1 cellular context compared by ENCODE assay signal in genomic region chr6:137218917-137219663, GRCh38.
TF ChIP-seq lines count a peak whose summit lies in the region.

Gene IFNGR1, minus strand, starts transcription at chr6:137219385. Its CDS starts 58 bp downstream, at chr6:137219327.

TF ChIP-seq in HepG2, 621 proteins besides CTCF, POLR2A, EP300 and RAD21 (continued from another document and continues in another):
- TF ChIP-seq CSRNP2 (CRISPR knock-in tag; conservative IDR thresholded peaks at IDR 0.05; ENCODE audit: low read depth) (no peak), THYN1 (CRISPR knock-in tag; IDR thresholded peaks at IDR 0.05; ENCODE audit: borderline replicate concordance, low read depth) (no peak), KDM6A (CRISPR knock-in tag; IDR thresholded peaks at IDR 0.05; ENCODE audit: low read depth) (peak; percentile 87), ZGPAT (CRISPR knock-in tag; IDR thresholded peaks at IDR 0.05) (peak; percentile 96), KDM2A (CRISPR knock-in tag; IDR thresholded peaks at IDR 0.05; ENCODE audit: borderline replicate concordance, low read depth) (peak; percentile 85; the same call in 1 of the 2 replicates), PAF1 (CRISPR knock-in tag; IDR thresholded peaks at IDR 0.05) (no peak), SNRNP70 (IDR thresholded peaks at IDR 0.05; ENCODE audit: low read depth, low read length) (no peak), SIN3B (IDR thresholded peaks at IDR 0.05; ENCODE audit: low read length) (peak; percentile 42; the same call in 1 of the 2 replicates), WIZ (CRISPR knock-in tag; IDR thresholded peaks at IDR 0.05) (no peak), ZNF451 (CRISPR knock-in tag; IDR thresholded peaks at IDR 0.05) (peak; percentile 27; the same call in 1 of the 2 replicates), GLI4 (CRISPR knock-in tag; IDR thresholded peaks at IDR 0.05; ENCODE audit: borderline replicate concordance) (peak; percentile 94), KLF6 (CRISPR knock-in tag; IDR thresholded peaks at IDR 0.05) (peak; percentile 87), FOXP1 (IDR thresholded peaks at IDR 0.05) (no peak), FOXP1 (CRISPR knock-in tag; IDR thresholded peaks at IDR 0.05) (no peak; the same call in 1 of the 2 replicates), RBM39 (IDR thresholded peaks at IDR 0.05; ENCODE audit: low read depth, low read length, poor library complexity, severe bottlenecking) (peak; percentile 96), CBX2 (IDR thresholded peaks at IDR 0.05; ENCODE audit: low read depth, low read length) (no peak), CBX2 (CRISPR knock-in tag; IDR thresholded peaks at IDR 0.05; ENCODE audit: low read depth) (0 out of 2 replicates have a peak, but pooled peaks have one; percentile 61), ZNF598 (CRISPR knock-in tag; IDR thresholded peaks at IDR 0.05; ENCODE audit: borderline replicate concordance) (peak; percentile 99), ZSCAN22 (CRISPR knock-in tag; IDR thresholded peaks at IDR 0.05) (no peak), EHMT2 (IDR thresholded peaks at IDR 0.05; ENCODE audit: borderline replicate concordance, low read depth, low read length) (no peak), DMAP1 (CRISPR knock-in tag; IDR thresholded peaks at IDR 0.05) (peak; percentile 95), ZNF816 (CRISPR knock-in tag; IDR thresholded peaks at IDR 0.05; ENCODE audit: borderline replicate concordance) (peak; percentile 95; the same call in 1 of the 2 replicates), ZNF556 (CRISPR knock-in tag; IDR thresholded peaks at IDR 0.05; ENCODE audit: borderline replicate concordance) (no peak; the same call in 1 of the 2 replicates), BCLAF1 (IDR thresholded peaks at IDR 0.05) (no peak), TAF15 (IDR thresholded peaks at IDR 0.05; ENCODE audit: low read depth, low read length, poor library complexity, severe bottlenecking) (no peak), MIER3 (CRISPR knock-in tag; IDR thresholded peaks at IDR 0.05; ENCODE audit: borderline replicate concordance) (peak; percentile 75; the same call in 1 of the 2 replicates), ARHGAP35 (CRISPR knock-in tag; IDR thresholded peaks at IDR 0.05; ENCODE audit: borderline replicate concordance) (0 out of 2 replicates have a peak, but pooled peaks have one; percentile 89), ZNF276 (CRISPR knock-in tag; IDR thresholded peaks at IDR 0.05; ENCODE audit: low read depth) (no peak; the same call in 1 of the 2 replicates), ZHX2 (IDR thresholded peaks at IDR 0.05; ENCODE audit: low read depth) (peak; percentile 70), ZHX2 (CRISPR knock-in tag; IDR thresholded peaks at IDR 0.05; ENCODE audit: borderline replicate concordance) (peak; percentile 93; the same call in 1 of the 2 replicates), SSRP1 (CRISPR knock-in tag; IDR thresholded peaks at IDR 0.05) (no peak), MEIS2 (CRISPR knock-in tag; IDR thresholded peaks at IDR 0.05) (peak; percentile 92), JUNB (CRISPR knock-in tag; IDR thresholded peaks at IDR 0.05; ENCODE audit: borderline replicate concordance) (no peak), ZNF772 (CRISPR knock-in tag; IDR thresholded peaks at IDR 0.05) (no peak; the same call in 1 of the 2 replicates), ZBTB37 (CRISPR knock-in tag; IDR thresholded peaks at IDR 0.05) (no peak), HNRNPUL1 (IDR thresholded peaks at IDR 0.05; ENCODE audit: low read depth, low read length) (0 out of 2 replicates have a peak, but pooled peaks have one; percentile 10), KLF15 (CRISPR knock-in tag; IDR thresholded peaks at IDR 0.05; ENCODE audit: borderline replicate concordance) (peak; percentile 79; the same call in 1 of the 2 replicates), SAFB2 (CRISPR knock-in tag; IDR thresholded peaks at IDR 0.05; ENCODE audit: borderline replicate concordance, low read depth) (peak; percentile 87; the same call in 1 of the 2 replicates), RARA (CRISPR knock-in tag; IDR thresholded peaks at IDR 0.05) (peak; percentile 83), RBM22 (optimal IDR thresholded peaks at IDR 0.05; ENCODE audit: low read length) (no peak), ZNF3 (CRISPR knock-in tag; IDR thresholded peaks at IDR 0.05) (no peak), ZBTB21 (CRISPR knock-in tag; IDR thresholded peaks at IDR 0.05) (0 out of 2 replicates have a peak, but pooled peaks have one; percentile 49), ZNF275 (CRISPR knock-in tag; IDR thresholded peaks at IDR 0.05; ENCODE audit: borderline replicate concordance) (0 out of 2 replicates have a peak, but pooled peaks have one; percentile 76), HDAC1 (CRISPR knock-in tag; IDR thresholded peaks at IDR 0.05) (peak; percentile 91)
